17 cellular contexts compared by ENCODE assay signal in the genomic region with DNA sequence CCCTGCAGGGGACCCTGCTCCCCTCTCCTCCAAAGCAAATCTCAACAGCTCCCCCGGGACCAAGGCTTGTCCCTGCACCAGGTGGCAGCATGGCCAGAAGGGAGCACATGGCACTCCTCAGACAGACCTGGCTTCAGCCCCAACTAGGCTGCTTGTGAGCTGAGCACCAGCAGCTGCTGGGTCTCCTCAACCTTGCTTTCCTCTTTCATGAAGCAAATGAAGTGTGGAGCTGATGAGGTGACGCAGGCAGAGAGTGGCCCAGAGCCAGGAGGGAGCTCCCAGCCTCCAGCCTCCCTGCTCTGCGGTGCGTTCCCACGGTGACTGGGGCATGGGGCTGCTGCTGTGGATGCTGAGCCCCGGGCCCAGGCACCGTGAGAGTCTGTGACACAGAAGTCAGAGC. TPM values are rescaled to one million over a fixed set of nuclear protein-coding genes. Genes with fewer than 3 reads are reported as not detected.
DNase-seq lines count a peak whose midpoint lies in the region; ATAC-seq and TF ChIP-seq lines count a peak whose summit lies in the region.
"Had no signal": no experiment of that assay in that cellular context is flagged by ENCODE, and none has a peak within 500 bp of the region (broad histone marks: within the 10 kb centered on the region; RNA-seq: fewer than 3 reads in every experiment).

No MANE protein-coding gene starts in this region.

- intact Hi-C loops in right cardiac atrium (cut with DNase I) (loop anchor here in 1 of 4 donors (10.0 kb wide), 1 partner anchor 158 kb away; no protein-coding TSS in a partner anchor), heart left ventricle (cut with DNase I) (no loop called here), upper lobe of right lung (cut with DNase I) (no loop called here), transverse colon (cut with DNase I; ENCODE audit: low total_unique reads) (no loop called here)

- TF ChIP-seq EP300 in transverse colon (IDR thresholded peaks at IDR 0.05; ENCODE audit: low read depth), result no peak

- peak; percentile 25 for ATAC-seq in right cardiac atrium
- ATAC-seq in heart left ventricle, result no peak
- ATAC-seq in upper lobe of right lung, result peak; percentile 28
- ATAC-seq in HG02623 (IDR thresholded peaks at IDR 0.05; ENCODE audit: unreplicated experiment), result no peak
- ATAC-seq in GM18505 (IDR thresholded peaks at IDR 0.05; ENCODE audit: unreplicated experiment), result no peak
- ATAC-seq: activated CD8-positive, alpha-beta T cell treated with anti-CD3 and anti-CD28 coated beads for 36 hours; effector memory CD8-positive, alpha-beta T cell; gastroesophageal sphincter; Right ventricle myocardium inferior had no signal

- DNase-seq in right cardiac atrium, result no peak
- DNase-seq in heart left ventricle, result no peak
- peak; percentile 77 for DNase-seq in NCI-H524 treated with DMSO at 0.1 percent for 48 hours (lab: John Stamatoyannopoulos, UW)
- DNase-seq in fibroblast of the aortic adventitia (ENCODE audit: low read depth), result peak; percentile 45
- DNase-seq in upper lobe of right lung, result no peak
- no peak for DNase-seq in transverse colon
- DNase-seq: activated CD8-positive, alpha-beta T cell treated with anti-CD3 and anti-CD28 coated beads for 36 hours; activated effector memory CD4-positive, alpha-beta T cell treated with Interleukin-2 at 50 U/mL for 16 hours; effector memory CD8-positive, alpha-beta T cell; immature natural killer cell; NCI-H748 treated with DMSO at 0.1 percent for 48 hours; trophoblast cell had no signal

- H3K4me1 ChIP-seq in right cardiac atrium (ENCODE audit: control insufficient read depth, insufficient read depth, low read length) (no peaks in the 10 kb centered on the region), heart left ventricle (peaks cover 0 to 7% (median 0%) of the 10 kb centered on the region in 12 donors), upper lobe of right lung (peaks cover 17% of the 10 kb centered on the region), transverse colon (no peaks in the 10 kb centered on the region)

- H3K4me3 ChIP-seq in right cardiac atrium (ENCODE audit: low read length) (no peak overlapping the region), heart left ventricle (no peak overlapping the region), fibroblast of the aortic adventitia (ENCODE audit: low read depth, low read length) (no peak overlapping the region), upper lobe of right lung (no peak overlapping the region), transverse colon (no peak overlapping the region)
- H3K4me3 ChIP-seq: gastroesophageal sphincter, MG63 had no signal

- TF ChIP-seq CTCF in heart left ventricle (IDR thresholded peaks at IDR 0.05) (no peak), fibroblast of the aortic adventitia (IDR thresholded peaks at IDR 0.05; ENCODE audit: insufficient read depth, low read length) (no peak), upper lobe of right lung (IDR thresholded peaks at IDR 0.05) (no peak), transverse colon (IDR thresholded peaks at IDR 0.05) (no peak)

- H3K27ac ChIP-seq in right cardiac atrium (ENCODE audit: low read length) (no peak overlapping the region), heart left ventricle (no peak overlapping the region), upper lobe of right lung (no peak overlapping the region), transverse colon (no peak overlapping the region)
- H3K27ac ChIP-seq: gastroesophageal sphincter had no signal

- TF ChIP-seq POLR2A in heart left ventricle (IDR thresholded peaks at IDR 0.05) (no peak), transverse colon (IDR thresholded peaks at IDR 0.05) (no peak), GM18505 (IDR thresholded peaks at IDR 0.05; ENCODE audit: borderline replicate concordance, extremely low read depth, insufficient read depth, insufficient read length) (no peak)

- 45% methylated on average over 7 of the region's 7 CpGs for WGBS in right cardiac atrium
- 61 to 86% (median 62%) methylated on average over 1 to 7 of the region's 7 CpGs for WGBS in heart left ventricle, 4 donors
- 69% methylated on average over 7 of the region's 7 CpGs; no CpG with 5 or more reads in 1 of the 2 donors for WGBS in transverse colon (ENCODE audit: low coverage in 1 of 2), 2 donors

- H3K27me3 ChIP-seq in right cardiac atrium (ENCODE audit: control insufficient read depth, insufficient read depth) (no peaks in the 10 kb centered on the region), heart left ventricle (peaks cover 0 to 2% (median 0%) of the 10 kb centered on the region in 9 donors), upper lobe of right lung (no peaks in the 10 kb centered on the region), transverse colon (no peaks in the 10 kb centered on the region)
- H3K27me3 ChIP-seq: MG63 had no signal

- H3K9me3 ChIP-seq in right cardiac atrium (ENCODE audit: control insufficient read depth, low read length) (no peaks in the 10 kb centered on the region), heart left ventricle (no peaks in the 10 kb centered on the region), upper lobe of right lung (no peaks in the 10 kb centered on the region), transverse colon (no peaks in the 10 kb centered on the region)
- H3K9me3 ChIP-seq: gastroesophageal sphincter, MG63 had no signal

- in situ Hi-C loops in transverse colon (cut with MboI; ENCODE audit: low pct_ligation_motif_present in 1 of 4, low pct_unique_long_range_greater_than_20kb in 1 of 4, low sequenced_read_pairs in 3 of 4), result no loop called here

- H3K36me3 ChIP-seq in heart left ventricle, result no peaks in the 10 kb centered on the region
- no peaks in the 10 kb centered on the region for H3K36me3 ChIP-seq in upper lobe of right lung
- no peaks in the 10 kb centered on the region for H3K36me3 ChIP-seq in transverse colon
- H3K36me3 ChIP-seq: gastroesophageal sphincter had no signal

RNA-seq across cellular contexts. Expression of a gene that starts 34.0 kb away (rescaled TPM):
- total RNA-seq in right cardiac atrium, result 10 to 100 TPM in 3 of 4 donors, 1 to 10 TPM in 1; 7.0 to 18.7 (median 13.9) TPM
- polyA plus RNA-seq in right cardiac atrium, result 7.2 TPM
- 10 to 100 TPM in 2 of 9 donors, 1 to 10 TPM in 7; 1.9 to 16.2 (median 5.9) TPM for total RNA-seq in heart left ventricle
- 1 to 10 TPM; 2.0 to 4.3 TPM for polyA plus RNA-seq in heart left ventricle
- 102 and 103 TPM in 2 replicates for total RNA-seq in fibroblast of the aortic adventitia (ENCODE audit: low replicate concordance)
- total RNA-seq in upper lobe of right lung, result 96.6 TPM
- total RNA-seq in transverse colon, result 10 to 100 TPM in 2 of 4 donors, 1 to 10 TPM in 2; 4.1 to 27.1 (median 11.4) TPM

RNA-seq across cellular contexts. Expression of a gene that starts 47.5 kb away (rescaled TPM):
- total RNA-seq in right cardiac atrium, result 10 to 100 TPM; 46.3 to 51.4 (median 46.6) TPM
- 35.8 TPM for polyA plus RNA-seq in right cardiac atrium
- total RNA-seq in heart left ventricle, result 10 to 100 TPM; 32.0 to 58.0 (median 48.8) TPM
- polyA plus RNA-seq in heart left ventricle, result 10 to 100 TPM; 24.2 to 48.8 TPM
- 14.6 and 44.4 TPM in 2 replicates for total RNA-seq in fibroblast of the aortic adventitia (ENCODE audit: low replicate concordance)
- 47.5 TPM for total RNA-seq in upper lobe of right lung
- 10 to 100 TPM; 24.5 to 86.8 (median 56.0) TPM for total RNA-seq in transverse colon

Comparison
In these comparisons a context has a peak if more than half of its experiments do, and no peak if none do; other contexts are left out.
1. ATAC-seq: peak in right cardiac atrium (2 of 2) and upper lobe of right lung (single experiment); none in heart left ventricle (0 of 4), HG02623 (single experiment) and GM18505 (single experiment).
2. DNase-seq: peak in NCI-H524 treated with DMSO at 0.1 percent for 48 hours (single experiment) and fibroblast of the aortic adventitia (single experiment); none in right cardiac atrium (0 of 3), heart left ventricle (0 of 5), upper lobe of right lung (single experiment) and transverse colon (single experiment).